2 cellular contexts compared by ENCODE assay signal in genomic region chr7:130493275-130493868, GRCh38.
TF ChIP-seq lines count a peak whose summit lies in the region.

No MANE protein-coding gene starts in this region.

TF ChIP-seq in K562, 482 proteins besides CTCF, POLR2A, EP300 and RAD21:
- TF ChIP-seq CEBPZ (IDR thresholded peaks at IDR 0.05; ENCODE audit: borderline replicate concordance, low read depth, low read length) (no peak), BRCA1 (IDR thresholded peaks at IDR 0.05) (no peak), BRCA1 (CRISPR knock-in tag; IDR thresholded peaks at IDR 0.05) (no peak), NFE2 (IDR thresholded peaks at IDR 0.05; ENCODE audit: low read depth) (peak; percentile 27; the same call in 1 of the 2 replicates), HINFP (tag; conservative IDR thresholded peaks at IDR 0.05; ENCODE audit: low read depth) (no peak)
TF ChIP-seq in K562: peak in this region for 1.

TF ChIP-seq in HEK293T, 16 proteins besides CTCF, POLR2A, EP300 and RAD21:
- TF ChIP-seq SP1 (IDR thresholded peaks at IDR 0.05) (no peak), ARNT (IDR thresholded peaks at IDR 0.05) (no peak), NFRKB (IDR thresholded peaks at IDR 0.05) (no peak), LEF1 (IDR thresholded peaks at IDR 0.05; ENCODE audit: borderline replicate concordance) (no peak), SUZ12 (IDR thresholded peaks at IDR 0.05) (no peak), BHLHE40 (IDR thresholded peaks at IDR 0.05; ENCODE audit: borderline replicate concordance) (no peak), HDGF (IDR thresholded peaks at IDR 0.05; ENCODE audit: borderline replicate concordance) (no peak), FOXM1 (IDR thresholded peaks at IDR 0.05; ENCODE audit: borderline replicate concordance) (no peak), L3MBTL2 (conservative IDR thresholded peaks at IDR 0.05) (no peak), TARDBP (IDR thresholded peaks at IDR 0.05) (no peak), PKNOX1 (IDR thresholded peaks at IDR 0.05) (no peak), FOXA1 (IDR thresholded peaks at IDR 0.05) (no peak), CTBP1 (IDR thresholded peaks at IDR 0.05; ENCODE audit: borderline replicate concordance) (no peak), ELF4 (IDR thresholded peaks at IDR 0.05) (no peak), ZNF384 (IDR thresholded peaks at IDR 0.05) (no peak), FOXK2 (IDR thresholded peaks at IDR 0.05) (no peak)
